In genomic region chr6:13711384-13711725, GRCh38 we compare ENCODE assay signal across 8 cellular contexts. TPM values are rescaled to one million over a fixed set of nuclear protein-coding genes. Genes with fewer than 3 reads are reported as not detected.
DNase-seq lines count a peak whose midpoint lies in the region; ATAC-seq and TF ChIP-seq lines count a peak whose summit lies in the region.

No MANE protein-coding gene starts in this region.

- ATAC-seq in activated naive CD4-positive, alpha-beta T cell treated with anti-CD3 and anti-CD28 coated beads, Interleukin-2, amount 50 U/mL, for 72 hours: peak; percentile 56 to 57

- intact Hi-C loops in stomach (cut with DNase I; ENCODE audit: low total_unique reads): no loop called here

- DNase-seq in NK-92 treated with Interleukin-12 subunit alpha and Interleukin-12 subunit beta, amount 100 ng/mL, for 24 hours (lab: John Stamatoyannopoulos, UW): peak; percentile 79
- DNase-seq in NK-92 (lab: John Stamatoyannopoulos, UW; ENCODE audit: unreplicated experiment): no peak
- DNase-seq in HFFc6: peak; percentile 61
- peak; percentile 90 for DNase-seq in NB4 (ENCODE audit: low read depth)
- no peak for DNase-seq in activated naive CD4-positive, alpha-beta T cell treated with anti-CD3 and anti-CD28 coated beads, Interleukin-2, amount 50 U/mL, for 72 hours (ENCODE audit: low spot score in 2 of 2)
- DNase-seq in stomach: no peak
- no peak for DNase-seq in AG08395 (ENCODE audit: low spot score)

- H3K36me3 ChIP-seq in iPS-20b (ENCODE audit: insufficient read depth, low read depth, low read length) (no peaks in the 10 kb centered on the region), stomach (no peaks in the 10 kb centered on the region)

- no peak overlapping the region for H3K27ac Mint-ChIP-seq in HFFc6
- H3K27ac Mint-ChIP-seq in activated naive CD4-positive, alpha-beta T cell treated with anti-CD3 and anti-CD28 coated beads, Interleukin-2, amount 50 U/mL, for 72 hours: no peak overlapping the region

- H3K36me3 Mint-ChIP-seq in HFFc6 (ENCODE audit: low read depth): peaks cover 4% of the 10 kb centered on the region; the same call in 1 of the 2 replicates
- peaks cover 23 to 25% of the 10 kb centered on the region in 2 donors for H3K36me3 Mint-ChIP-seq in activated naive CD4-positive, alpha-beta T cell treated with anti-CD3 and anti-CD28 coated beads, Interleukin-2, amount 50 U/mL, for 72 hours

- no peaks in the 10 kb centered on the region; the same call in 1 of the 2 replicates for H3K27me3 Mint-ChIP-seq in HFFc6 (ENCODE audit: insufficient read depth)

- H3K4me1 ChIP-seq in iPS-20b (ENCODE audit: insufficient read depth, low read length) (peaks cover 10% of the 10 kb centered on the region), stomach (peaks cover 22 to 51% (median 29%) of the 10 kb centered on the region in 4 donors)

- TF ChIP-seq EP300 in stomach (IDR thresholded peaks at IDR 0.05): no peak

- peaks cover 31% of the 10 kb centered on the region for H3K4me1 Mint-ChIP-seq in HFFc6 (ENCODE audit: low read depth)

- TF ChIP-seq POLR2A in NB4 (IDR thresholded peaks at IDR 0.05; ENCODE audit: extremely low read depth, insufficient read length) (no peak), stomach (IDR thresholded peaks at IDR 0.05) (no peak)

- H3K9me3 ChIP-seq in iPS-20b (ENCODE audit: insufficient read depth, low read depth, low read length) (no peaks in the 10 kb centered on the region), stomach (no peaks in the 10 kb centered on the region)

- no peak overlapping the region for H3K4me3 Mint-ChIP-seq in HFFc6

- H3K9ac ChIP-seq in iPS-20b (ENCODE audit: low read depth, low read length): no peak overlapping the region; the same call in 1 of the 2 replicates

- H3K4me3 ChIP-seq in NB4 (ENCODE audit: low read depth, low read length) (no peak overlapping the region), iPS-20b (ENCODE audit: low read length) (peak overlapping the region; percentile 51; the same call in 1 of the 2 replicates), stomach (peak overlapping the region; percentile 87 to 93 (median 90))

- TF ChIP-seq CTCF in HFFc6 (IDR thresholded peaks at IDR 0.05) (peak; percentile 52; the same call in 1 of the 2 replicates), NB4 (IDR thresholded peaks at IDR 0.05; ENCODE audit: low read depth, low read length) (no peak), stomach (IDR thresholded peaks at IDR 0.05) (no peak)

- peaks cover 3% of the 10 kb centered on the region; the same call in 1 of the 2 replicates for H3K9me3 Mint-ChIP-seq in HFFc6
- peaks cover 3 to 10% of the 10 kb centered on the region in 2 donors for H3K9me3 Mint-ChIP-seq in activated naive CD4-positive, alpha-beta T cell treated with anti-CD3 and anti-CD28 coated beads, Interleukin-2, amount 50 U/mL, for 72 hours

- H3K27me3 ChIP-seq in iPS-20b (ENCODE audit: insufficient read depth, low read length) (no peaks in the 10 kb centered on the region), stomach (no peaks in the 10 kb centered on the region)

- WGBS in stomach, 5 donors: 0% methylated on average over 10 to 46 of the region's 49 CpGs; no CpG with 5 or more reads in 1 of the 5 donors

- H3K27ac ChIP-seq in iPS-20b (ENCODE audit: low read length) (no peak overlapping the region), stomach (peak overlapping the region; percentile 93 to 98 (median 97))

RNA-seq across cellular contexts. Expression of gene RANBP9, which starts 0.3 kb away (rescaled TPM):
- total RNA-seq in HFFc6 (2021; fragmentation: NEBNext Ultra II Directional; extraction: Animal tissue kit (Norgen Biotek cat#: 25700)): 10 to 100 TPM; 37.7 to 42.3 (median 40.8) TPM
- total RNA-seq in activated naive CD4-positive, alpha-beta T cell treated with anti-CD3 and anti-CD28 coated beads, Interleukin-2, amount 50 U/mL, for 72 hours: 10 to 100 TPM; 52.9 to 75.5 TPM
- total RNA-seq in stomach: 10 to 100 TPM; 17.4 to 51.4 (median 21.0) TPM
- 10 to 100 TPM; 13.1 to 21.8 (median 18.6) TPM for polyA plus RNA-seq in stomach

Comparison
In these comparisons a context has a peak if more than half of its experiments do, and no peak if none do; other contexts are left out.
1. DNase-seq: peak in NK-92 treated with Interleukin-12 subunit alpha and Interleukin-12 subunit beta, amount 100 ng/mL, for 24 hours (single experiment), HFFc6 (single experiment) and NB4 (single experiment); none in NK-92 (single experiment), activated naive CD4-positive, alpha-beta T cell treated with anti-CD3 and anti-CD28 coated beads, Interleukin-2, amount 50 U/mL, for 72 hours (0 of 2), stomach (single experiment) and AG08395 (single experiment).